In genomic region chr4:158821228-158822009, GRCh38 we compare ENCODE assay signal across 1 cellular context.
TF ChIP-seq lines count a peak whose summit lies in the region.

No MANE protein-coding gene starts in this region.

TF ChIP-seq in WTC11, 78 proteins besides CTCF, POLR2A, EP300 and RAD21 (continued from another document):
- TF ChIP-seq ZNF532 (CRISPR knock-in tag; IDR thresholded peaks at IDR 0.05; ENCODE audit: borderline replicate concordance) (no peak), AFF4 (CRISPR knock-in tag; IDR thresholded peaks at IDR 0.05; ENCODE audit: borderline replicate concordance) (no peak), USF1 (CRISPR knock-in tag; IDR thresholded peaks at IDR 0.05) (no peak)
TF ChIP-seq in WTC11: peak in this region for 0.
